2 cellular contexts compared by ENCODE assay signal in the genomic region with DNA sequence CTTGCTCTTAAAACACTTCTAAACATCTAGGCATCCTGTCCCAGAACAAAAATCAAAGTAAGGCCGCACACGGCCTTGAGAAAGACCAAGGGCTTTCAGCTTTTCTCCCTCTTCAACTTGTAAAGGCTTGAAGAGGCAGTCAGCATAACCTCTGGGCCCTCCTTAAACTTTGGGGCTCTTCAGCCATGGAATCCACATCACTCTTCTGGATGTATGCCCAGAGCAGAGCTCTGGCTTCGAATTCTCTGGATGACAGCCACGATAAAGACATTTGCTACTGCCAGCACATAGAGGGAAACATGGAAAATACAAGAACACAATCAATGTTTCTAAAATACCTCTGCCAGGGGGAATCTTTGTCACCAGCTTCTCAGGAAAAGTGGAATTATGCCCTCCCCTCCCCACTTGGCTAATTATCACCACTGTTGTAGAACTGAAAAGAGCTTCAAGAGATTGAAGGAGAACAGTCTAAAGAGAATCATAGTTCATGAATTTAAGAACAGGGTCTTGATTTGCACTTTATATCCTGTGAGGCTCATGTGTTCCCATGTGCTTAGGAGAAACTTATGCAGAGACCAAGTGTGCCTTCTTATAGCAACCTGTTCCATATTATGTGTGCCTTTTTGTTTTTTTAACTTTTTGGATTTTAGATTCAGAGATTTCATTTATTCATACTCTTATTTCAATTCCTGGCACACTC.
TF ChIP-seq lines count a peak whose summit lies in the region.

No MANE protein-coding gene starts in this region.

TF ChIP-seq in liver, 16 proteins besides CTCF, POLR2A, EP300 and RAD21:
- TF ChIP-seq HNF4A (conservative IDR thresholded peaks at IDR 0.05) (peak in 1 of 2 donors; percentile 5), FOXA2 (IDR thresholded peaks at IDR 0.05) (no peak), HNF4G (IDR thresholded peaks at IDR 0.05) (no peak), FOXA1 (IDR thresholded peaks at IDR 0.05) (no peak), GABPA (IDR thresholded peaks at IDR 0.05 in 1 of 2, conservative IDR thresholded peaks at IDR 0.05 in 1 of 2) (no peak), NR2F2 (IDR thresholded peaks at IDR 0.05) (peak; percentile 63), TAF1 (conservative IDR thresholded peaks at IDR 0.05) (no peak), SP1 (IDR thresholded peaks at IDR 0.05) (peak; percentile 12), YY1 (IDR thresholded peaks at IDR 0.05) (no peak), RXRA (IDR thresholded peaks at IDR 0.05) (peak; percentile 22 to 35), JUND (IDR thresholded peaks at IDR 0.05) (no peak), EGR1 (IDR thresholded peaks at IDR 0.05; ENCODE audit: low read depth in 2 of 2) (no peak)
- TF ChIP-seq, protein P1, sequence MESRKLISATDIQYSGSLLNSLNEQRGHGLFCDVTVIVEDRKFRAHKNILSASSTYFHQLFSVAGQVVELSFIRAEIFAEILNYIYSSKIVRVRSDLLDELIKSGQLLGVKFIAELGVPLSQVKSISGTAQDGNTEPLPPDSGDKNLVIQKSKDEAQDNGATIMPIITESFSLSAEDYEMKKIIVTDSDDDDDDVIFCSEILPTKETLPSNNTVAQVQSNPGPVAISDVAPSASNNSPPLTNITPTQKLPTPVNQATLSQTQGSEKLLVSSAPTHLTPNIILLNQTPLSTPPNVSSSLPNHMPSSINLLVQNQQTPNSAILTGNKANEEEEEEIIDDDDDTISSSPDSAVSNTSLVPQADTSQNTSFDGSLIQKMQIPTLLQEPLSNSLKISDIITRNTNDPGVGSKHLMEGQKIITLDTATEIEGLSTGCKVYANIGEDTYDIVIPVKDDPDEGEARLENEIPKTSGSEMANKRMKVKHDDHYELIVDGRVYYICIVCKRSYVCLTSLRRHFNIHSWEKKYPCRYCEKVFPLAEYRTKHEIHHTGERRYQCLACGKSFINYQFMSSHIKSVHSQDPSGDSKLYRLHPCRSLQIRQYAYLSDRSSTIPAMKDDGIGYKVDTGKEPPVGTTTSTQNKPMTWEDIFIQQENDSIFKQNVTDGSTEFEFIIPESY (IDR thresholded peaks at IDR 0.05): no peak
- TF ChIP-seq, protein P2, sequence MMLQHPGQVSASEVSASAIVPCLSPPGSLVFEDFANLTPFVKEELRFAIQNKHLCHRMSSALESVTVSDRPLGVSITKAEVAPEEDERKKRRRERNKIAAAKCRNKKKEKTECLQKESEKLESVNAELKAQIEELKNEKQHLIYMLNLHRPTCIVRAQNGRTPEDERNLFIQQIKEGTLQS (IDR thresholded peaks at IDR 0.05): no peak

TF ChIP-seq in HepG2, 621 proteins besides CTCF, POLR2A, EP300 and RAD21:
- TF ChIP-seq DZIP1 (CRISPR knock-in tag; IDR thresholded peaks at IDR 0.05) (no peak), ZNF451 (CRISPR knock-in tag; IDR thresholded peaks at IDR 0.05) (no peak), ZNF883 (CRISPR knock-in tag; IDR thresholded peaks at IDR 0.05; ENCODE audit: not compliant biosample characterization) (no peak), EEA1 (CRISPR knock-in tag; IDR thresholded peaks at IDR 0.05; ENCODE audit: borderline replicate concordance) (no peak), ZNF670 (CRISPR knock-in tag; IDR thresholded peaks at IDR 0.05; ENCODE audit: borderline replicate concordance) (no peak), MNT (IDR thresholded peaks at IDR 0.05) (no peak), NFKB2 (CRISPR knock-in tag; IDR thresholded peaks at IDR 0.05; ENCODE audit: borderline replicate concordance) (no peak), REPIN1 (CRISPR knock-in tag; IDR thresholded peaks at IDR 0.05; ENCODE audit: borderline replicate concordance, low read depth) (no peak), JDP2 (CRISPR knock-in tag; IDR thresholded peaks at IDR 0.05; ENCODE audit: borderline replicate concordance) (no peak), ZNF274 (CRISPR knock-in tag; IDR thresholded peaks at IDR 0.05) (no peak)
- TF ChIP-seq, protein P3, sequence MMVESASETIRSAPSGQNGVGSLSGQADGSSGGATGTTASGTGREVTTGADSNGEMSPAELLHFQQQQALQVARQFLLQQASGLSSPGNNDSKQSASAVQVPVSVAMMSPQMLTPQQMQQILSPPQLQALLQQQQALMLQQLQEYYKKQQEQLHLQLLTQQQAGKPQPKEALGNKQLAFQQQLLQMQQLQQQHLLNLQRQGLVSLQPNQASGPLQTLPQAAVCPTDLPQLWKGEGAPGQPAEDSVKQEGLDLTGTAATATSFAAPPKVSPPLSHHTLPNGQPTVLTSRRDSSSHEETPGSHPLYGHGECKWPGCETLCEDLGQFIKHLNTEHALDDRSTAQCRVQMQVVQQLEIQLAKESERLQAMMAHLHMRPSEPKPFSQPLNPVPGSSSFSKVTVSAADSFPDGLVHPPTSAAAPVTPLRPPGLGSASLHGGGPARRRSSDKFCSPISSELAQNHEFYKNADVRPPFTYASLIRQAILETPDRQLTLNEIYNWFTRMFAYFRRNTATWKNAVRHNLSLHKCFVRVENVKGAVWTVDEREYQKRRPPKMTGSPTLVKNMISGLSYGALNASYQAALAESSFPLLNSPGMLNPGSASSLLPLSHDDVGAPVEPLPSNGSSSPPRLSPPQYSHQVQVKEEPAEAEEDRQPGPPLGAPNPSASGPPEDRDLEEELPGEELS (CRISPR knock-in tag; IDR thresholded peaks at IDR 0.05): no peak
